ENCODE assay signal across 8 cellular contexts in genomic region chr11:64000026-64000739, GRCh38.
DNase-seq lines count a peak whose midpoint lies in the region; ATAC-seq lines count a peak whose summit lies in the region.

No MANE protein-coding gene starts in this region.

- H3K36me3 Mint-ChIP-seq in memory B cell: peaks cover 20% of the 10 kb centered on the region

- H3K4me1 Mint-ChIP-seq in memory B cell: peaks cover 18% of the 10 kb centered on the region

- H3K27me3 Mint-ChIP-seq in memory B cell: no peaks in the 10 kb centered on the region

- no peak overlapping the region for H3K27ac Mint-ChIP-seq in memory B cell

- no peaks in the 10 kb centered on the region for H3K9me3 Mint-ChIP-seq in memory B cell

- peak overlapping the region; percentile 76 for H3K4me3 Mint-ChIP-seq in memory B cell

- peak; percentile 53 for ATAC-seq in HG03432 (IDR thresholded peaks at IDR 0.05; ENCODE audit: unreplicated experiment)
- ATAC-seq in memory B cell (ENCODE audit: low read depth): peak; percentile 77
- no peak for ATAC-seq in GM21526 (IDR thresholded peaks at IDR 0.05; ENCODE audit: low FRiP score, unreplicated experiment)
- ATAC-seq in HG02938 (IDR thresholded peaks at IDR 0.05; ENCODE audit: unreplicated experiment): no peak

- DNase-seq in EH (ENCODE audit: low read depth) (peak; percentile 72), memory B cell (ENCODE audit: low spot score in 2 of 2) (peak; percentile 74 to 75)
- DNase-seq in activated CD8-positive, alpha-beta memory T cell treated with anti-CD3 and anti-CD28 coated beads for 4 hours (ENCODE audit: low read depth in 2 of 2): peak; percentile 29 to 43
- DNase-seq in effector CD8-positive, alpha-beta T cell (lab: John Stamatoyannopoulos, UW): peak; percentile 63
- DNase-seq in stimulated activated CD8-positive, alpha-beta memory T cell treated with anti-CD3 and anti-CD28 coated beads, Interleukin-15, amount 100 ng/mL, for 1 hour (ENCODE audit: low read depth): peak; percentile 35

Comparison
In these comparisons a context has a peak if more than half of its experiments do, and no peak if none do; other contexts are left out.
1. ATAC-seq: peak in HG03432 (single experiment) and memory B cell (single experiment); none in GM21526 (single experiment) and HG02938 (single experiment).
2. Peak in every context shown above with its lines, with median percentiles within 50 percentile points of each other: DNase-seq.